Comparison of ENCODE assay signal across 26 cellular contexts in the genomic region with DNA sequence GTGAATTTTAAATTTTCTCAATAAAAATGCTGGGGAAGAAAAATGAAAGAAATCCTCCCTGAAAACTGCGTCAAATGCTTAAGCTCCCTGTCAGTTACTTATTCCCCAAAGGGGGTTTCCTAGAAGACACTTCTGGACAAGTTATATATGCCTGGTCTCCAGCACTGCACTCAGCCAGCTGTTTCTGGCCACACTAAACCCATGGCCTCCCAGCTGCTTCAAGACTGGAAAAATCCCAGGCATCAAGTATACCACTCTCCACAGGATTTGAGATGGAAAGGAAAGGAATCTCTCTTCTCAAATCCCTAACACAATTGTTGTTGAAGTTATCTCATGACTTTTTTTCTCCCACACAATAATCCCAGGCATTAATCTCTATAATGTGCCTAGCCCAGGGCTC.
"Had no signal": no experiment of that assay in that cellular context is flagged by ENCODE, and none has a peak within 500 bp of the region (broad histone marks: within the 10 kb centered on the region; RNA-seq: fewer than 3 reads in every experiment).

No MANE protein-coding gene starts in this region.

- H3K27me3 Mint-ChIP-seq: naive thymus-derived CD4-positive, alpha-beta T cell; stimulated activated naive CD8-positive, alpha-beta T cell treated with anti-CD3 and anti-CD28 coated beads, Interleukin-15, Interleukin-2, amounts not matched to agents 100 ng/mL and 50 ng/mL, for 24 hours; type B pancreatic cell had no signal

- H3K4me3 Mint-ChIP-seq: mesothelial cell of epicardium; nephron progenitor cell; stimulated activated naive CD8-positive, alpha-beta T cell treated with anti-CD3 and anti-CD28 coated beads, Interleukin-15, Interleukin-2, amounts not matched to agents 100 ng/mL and 50 ng/mL, for 24 hours; type B pancreatic cell had no signal

- H3K9me3 ChIP-seq: pancreas, prostate gland, suprapubic skin, uterus had no signal

- H3K27ac ChIP-seq: heart left ventricle, left ventricle myocardium inferior, pancreas, prostate gland, spleen, suprapubic skin, thoracic aorta, tibial nerve, uterus had no signal

- H3K4me1 ChIP-seq: heart left ventricle, left ventricle myocardium inferior, pancreas, prostate gland, suprapubic skin, tibial nerve, uterus had no signal

- H3K27me3 ChIP-seq: heart left ventricle, pancreas, spleen, suprapubic skin, tibial nerve, uterus had no signal

- ATAC-seq: heart left ventricle; naive thymus-derived CD4-positive, alpha-beta T cell; pancreas; right cardiac atrium; sciatic nerve had no signal

- H3K36me3 ChIP-seq: pancreas, prostate gland, thoracic aorta, uterus had no signal

- H3K27ac Mint-ChIP-seq: mesothelial cell of epicardium; stimulated activated effector memory CD8-positive, alpha-beta T cell treated with anti-CD3 and anti-CD28 coated beads, Interleukin-12 subunit alpha, Interleukin-12 subunit beta, amount 100 ng/mL, for 72 hours; stimulated activated naive CD8-positive, alpha-beta T cell treated with anti-CD3 and anti-CD28 coated beads, Interleukin-15, Interleukin-2, amounts not matched to agents 100 ng/mL and 50 ng/mL, for 24 hours; type B pancreatic cell had no signal

- DNase-seq: heart left ventricle; hypothalamus; islet precursor cell; left ventricle myocardium inferior; mesendoderm; naive thymus-derived CD4-positive, alpha-beta T cell; nephron progenitor cell; pancreas; posterior cingulate gyrus; retina; right cardiac atrium; small intestine; spleen; stimulated activated CD4-positive, alpha-beta T cell treated with anti-CD3 and anti-CD28 coated beads, Interleukin-4, amount 100 ng/mL, for 24 hours; stimulated activated naive CD4-positive, alpha-beta T cell; uterus had no signal

- H3K4me3 ChIP-seq: heart left ventricle, left ventricle myocardium inferior, lung, pancreas, prostate gland, spleen, suprapubic skin, thoracic aorta, tibial nerve, uterus had no signal
